ENCODE assay signal across 8 cellular contexts in the genomic region with DNA sequence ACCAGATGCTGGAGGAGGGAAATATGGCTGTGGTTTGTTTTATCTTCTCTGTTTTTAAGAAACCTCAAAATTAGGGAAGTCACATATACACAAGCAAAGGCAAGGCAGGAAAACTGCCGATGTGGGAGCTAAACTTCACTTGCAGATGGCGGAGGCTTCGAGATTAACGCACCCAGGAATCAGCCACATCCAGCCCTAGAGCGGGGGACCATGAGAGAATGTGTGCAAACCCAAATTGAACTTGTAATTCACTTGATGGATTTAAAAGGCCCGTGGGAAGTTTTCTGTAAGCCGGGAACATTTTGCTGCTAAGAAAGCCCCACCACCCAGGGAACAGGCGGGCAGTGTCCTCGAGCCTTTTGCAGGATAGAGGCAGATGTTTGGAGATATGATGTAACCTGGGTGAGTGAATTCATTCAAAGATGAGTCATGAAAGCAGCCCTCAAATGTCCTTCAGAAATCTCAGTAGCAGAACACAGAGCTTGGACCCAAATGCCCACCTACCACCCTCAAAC. TPM values are rescaled to one million over a fixed set of nuclear protein-coding genes. Genes with fewer than 3 reads are reported as not detected.
DNase-seq lines count a peak whose midpoint lies in the region; ATAC-seq, FAIRE-seq and TF ChIP-seq lines count a peak whose summit lies in the region.

No MANE protein-coding gene starts in this region.

- H3K27ac ChIP-seq in A549 (peak overlapping the region; percentile 11 to 66; a peak in 3 of 6 replicates), OCI-LY7 (ENCODE audit: low read depth, low read length, poor library complexity, severe bottlenecking) (peak overlapping the region; percentile 81), ectodermal cell (ENCODE audit: insufficient read depth, low read depth, low read length, poor library complexity, severe bottlenecking) (peak overlapping the region; percentile 79), spleen (peak overlapping the region in 7 of 8 donors; percentile 68 to 86 (median 77))

- H3K36me3 ChIP-seq in OCI-LY7 (ENCODE audit: insufficient read depth, low read length) (no peaks in the 10 kb centered on the region), ectodermal cell (ENCODE audit: control insufficient read depth, insufficient read depth, low read length) (no peaks in the 10 kb centered on the region), spleen (peaks cover 0 to 25% (median 0%) of the 10 kb centered on the region in 6 donors)

- no TSS peak for BruUV-seq in OCI-LY7 (replicated peaks; lab: Mats Ljungman, UMichigan)

- H4K20me1 ChIP-seq in OCI-LY7 (ENCODE audit: insufficient read depth, low read length): no peaks in the 10 kb centered on the region

- H3K9me3 ChIP-seq in A549 (no peaks in the 10 kb centered on the region), OCI-LY7 (ENCODE audit: low read length) (no peaks in the 10 kb centered on the region), ectodermal cell (ENCODE audit: control insufficient read depth, low read length) (no peaks in the 10 kb centered on the region), spleen (no peaks in the 10 kb centered on the region)

- H3K27me3 ChIP-seq in ectodermal cell (ENCODE audit: control insufficient read depth, insufficient read depth, low read length, poor library complexity, severe bottlenecking) (no peaks in the 10 kb centered on the region), spleen (replicated peaks in 1 of 7) (no peaks in the 10 kb centered on the region)

- POLR2A ChIA-PET in A549 (lab: Yijun Ruan, JAX): no interaction called here
- POLR2A ChIA-PET in OCI-LY7 (lab: Charles Lee): interaction anchor here (1.0 to 1.8 kb wide), 7 partner anchors 10 to 46 kb away, joined by 3 to 11 read pairs (median 4); no protein-coding TSS in a partner anchor

- no peak for TF ChIP-seq RAD21 in A549 (conservative IDR thresholded peaks at IDR 0.05 in 1 of 2, IDR thresholded peaks at IDR 0.05 in 1 of 2)

- intact Hi-C loops in OCI-LY7 (cut with micrococcal nuclease; ENCODE audit: unreplicated experiment): no loop called here
- intact Hi-C loops in spleen (cut with DNase I; ENCODE audit: low total_unique reads): no loop called here

- no peak for TF ChIP-seq CTCF in A549 (IDR thresholded peaks at IDR 0.05)
- no peak for TF ChIP-seq CTCF in OCI-LY7 (conservative IDR thresholded peaks at IDR 0.05; ENCODE audit: low read length)
- TF ChIP-seq CTCF in spleen (IDR thresholded peaks at IDR 0.05 in 8 of 11, conservative IDR thresholded peaks at IDR 0.05 in 3 of 11): no peak

- H3K4me1 ChIP-seq in A549 (peaks cover 27% of the 10 kb centered on the region), OCI-LY7 (ENCODE audit: insufficient read depth, low read length, poor library complexity, severe bottlenecking) (peaks cover 68% of the 10 kb centered on the region), ectodermal cell (ENCODE audit: control insufficient read depth, insufficient read depth, low read length) (peaks cover 43% of the 10 kb centered on the region), spleen (peaks cover 50 to 100% (median 94%) of the 10 kb centered on the region in 6 donors)

- peak in 1 of 2 experiments; percentile 62; a peak in 3 of 6 replicates for ATAC-seq in A549
- ATAC-seq in GM18517 (IDR thresholded peaks at IDR 0.05; ENCODE audit: unreplicated experiment): peak; percentile 24
- ATAC-seq in GM19397 (IDR thresholded peaks at IDR 0.05; ENCODE audit: unreplicated experiment): no peak
- no peak for ATAC-seq in GM21423 (IDR thresholded peaks at IDR 0.05; ENCODE audit: unreplicated experiment)

- no peaks in the 10 kb centered on the region for H3K9me2 ChIP-seq in OCI-LY7 (ENCODE audit: insufficient read depth, low read length)

- H3K4me2 ChIP-seq in A549 (peak overlapping the region; percentile 52), OCI-LY7 (ENCODE audit: low read length) (peak overlapping the region; percentile 45)

- H3K4me3 ChIP-seq in A549 (no peak overlapping the region), OCI-LY7 (ENCODE audit: low read depth, low read length, poor library complexity, severe bottlenecking) (peak overlapping the region; percentile 16), ectodermal cell (ENCODE audit: insufficient read depth, low read depth, low read length) (no peak overlapping the region), spleen (peak overlapping the region in 1 of 8 donors; percentile 50)

- CTCF ChIA-PET in A549 (lab: Yijun Ruan, JAX): interaction anchor here (1.0 to 2.8 kb wide), 3 partner anchors 22 to 130 kb away, joined by 3 to 12 read pairs (median 3); no protein-coding TSS in a partner anchor
- CTCF ChIA-PET in OCI-LY7 (lab: Charles Lee; ENCODE audit: unreplicated experiment): no interaction called here

- DNase-seq in A549 (ENCODE audit: low read depth in 1 of 2, low spot score in 1 of 2): peak; percentile 28 to 29
- DNase-seq in OCI-LY7 (ENCODE audit: low spot score): peak; percentile 32
- peak; percentile 42 for DNase-seq in spleen
- DNase-seq in stimulated activated CD8-positive, alpha-beta memory T cell treated with anti-CD3 and anti-CD28 coated beads, Interleukin-4, amount 100 ng/mL, for 48 hours: no peak

- TF ChIP-seq POLR2A in A549 (IDR thresholded peaks at IDR 0.05; ENCODE audit: low read length): no peak
- TF ChIP-seq POLR2A in spleen (IDR thresholded peaks at IDR 0.05): no peak

- H3K79me2 ChIP-seq in OCI-LY7 (ENCODE audit: insufficient read depth, low read depth, low read length): no peaks in the 10 kb centered on the region; the same call in 1 of the 2 replicates

- no peak overlapping the region; the same call in 1 of the 2 replicates for H2AFZ ChIP-seq in OCI-LY7 (ENCODE audit: low read length)

- 56% methylated on average over 9 of the region's 9 CpGs for WGBS in A549 (ENCODE audit: missing lambda C conversion rate)
- WGBS in ectodermal cell, 2 experiments: 78 to 89% methylated on average over 9 of the region's 9 CpGs
- WGBS in spleen, 5 donors: 28 to 43% (median 41%) methylated on average over 9 of the region's 9 CpGs

- no peak for FAIRE-seq in A549 (lab: Jason Lieb, UNC)

- no peak for TF ChIP-seq EP300 in A549 (IDR thresholded peaks at IDR 0.05)

TF ChIP-seq in A549, 52 proteins besides CTCF, POLR2A, EP300 and RAD21:
- TF ChIP-seq, protein P1, sequence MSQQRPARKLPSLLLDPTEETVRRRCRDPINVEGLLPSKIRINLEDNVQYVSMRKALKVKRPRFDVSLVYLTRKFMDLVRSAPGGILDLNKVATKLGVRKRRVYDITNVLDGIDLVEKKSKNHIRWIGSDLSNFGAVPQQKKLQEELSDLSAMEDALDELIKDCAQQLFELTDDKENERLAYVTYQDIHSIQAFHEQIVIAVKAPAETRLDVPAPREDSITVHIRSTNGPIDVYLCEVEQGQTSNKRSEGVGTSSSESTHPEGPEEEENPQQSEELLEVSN (IDR thresholded peaks at IDR 0.05; ENCODE audit: borderline replicate concordance, low read depth): no peak
- TF ChIP-seq FOSL2 (IDR thresholded peaks at IDR 0.05): peak; percentile 40; the same call in 1 of the 2 replicates
- TF ChIP-seq FOSL2 (CRISPR knock-in tag; IDR thresholded peaks at IDR 0.05): peak; percentile 60

RNA-seq across cellular contexts. Expression of a gene that starts 39.9 kb away (rescaled TPM):
- polyA plus RNA-seq in A549 (2011; rRNA removed): 3.6 and 4.3 TPM in 2 replicates
- 9.7 and 13.2 TPM in 2 replicates for polyA plus RNA-seq in A549 (2012; cell fraction: cytosol; rRNA removed)
- polyA plus RNA-seq in A549 (2012; cell fraction: nucleus; rRNA removed): 19.4 and 21.9 TPM in 2 replicates
- polyA plus RNA-seq in A549 (2017; fragmentation: RNase III; extraction: RNeasy Plus Mini Kit Qiagen cat#74134 plus additional on column Dnase treatment): 4.2 to 5.2 TPM (median 5.0 TPM) in 3 replicates
- 5.0 and 5.5 TPM in 2 replicates for polyA minus RNA-seq in A549 (2011; rRNA and poly(A)+ RNA removed)
- total RNA-seq in OCI-LY7 (2014; rRNA removed; shearing (Covaris generic)): 20.2 and 25.3 TPM in 2 replicates
- 20.7 and 24.7 TPM in 2 replicates for total RNA-seq in OCI-LY7 (2022)
- polyA plus RNA-seq in ectodermal cell (2013, experiment 1 of 4): 25.4 TPM
- polyA plus RNA-seq in ectodermal cell (2013, experiment 2 of 4): 22.7 TPM
- 20.4 TPM for polyA plus RNA-seq in ectodermal cell (2013, experiment 3 of 4)
- polyA plus RNA-seq in ectodermal cell (2013, experiment 4 of 4): 20.3 TPM
- total RNA-seq in spleen: 100 to 1,000 TPM; 116 to 279 (median 166) TPM
- 10 to 100 TPM; 36.7 to 76.7 (median 49.7) TPM for polyA plus RNA-seq in spleen

Comparison
In these comparisons a context has a peak if more than half of its experiments do, and no peak if none do; other contexts are left out.
1. RNA of a gene that starts 39.9 kb away (total RNA-seq): 116 to 279 TPM in spleen; 20.2 to 25.3 TPM in OCI-LY7; every median in the first group is over 4 times any median in the second.
2. Peak in every context shown above with its lines, with median percentiles within 50 percentile points of each other: H3K27ac ChIP-seq.